ENCODE assay signal across 15 cellular contexts in genomic region chr13:82878536-82878935, GRCh38.
DNase-seq lines count a peak whose midpoint lies in the region; ATAC-seq, FAIRE-seq and TF ChIP-seq lines count a peak whose summit lies in the region.
"Had no signal": no experiment of that assay in that cellular context is flagged by ENCODE, and none has a peak within 500 bp of the region (broad histone marks: within the 10 kb centered on the region; RNA-seq: fewer than 3 reads in every experiment).

No MANE protein-coding gene starts in this region.

- ATAC-seq in natural killer cell, result no peak
- ATAC-seq: mucosa of descending colon had no signal

- H3K4me3 ChIP-seq in AG09309 (ENCODE audit: control insufficient read depth, low read depth, low read length) (no peak overlapping the region), bronchial epithelial cell (ENCODE audit: low read depth, low read length) (no peak overlapping the region)
- H3K4me3 ChIP-seq: mucosa of descending colon, vagina had no signal

- peak; percentile 7 for DNase-seq in AG09309 (ENCODE audit: low read depth)
- DNase-seq in HT1080 (ENCODE audit: low read depth), result peak; percentile 24
- peak; percentile 57 for DNase-seq in NCI-H446 treated with DMSO at 0.1 percent for 48 hours (lab: John Stamatoyannopoulos, UW)
- peak; percentile 35 for DNase-seq in bronchial epithelial cell (ENCODE audit: low read depth)
- no peak for DNase-seq in natural killer cell
- no peak for DNase-seq in effector CD4-positive, alpha-beta T cell
- DNase-seq in activated CD8-positive, alpha-beta memory T cell treated with anti-CD3 and anti-CD28 coated beads, Interleukin-2, amount 50 U/mL, for 4 hours, result no peak
- DNase-seq in NCI-H187 treated with DMSO at 0.1 percent for 48 hours (lab: John Stamatoyannopoulos, UW), result no peak
- DNase-seq: activated gamma-delta T cell treated with Interleukin-2 at 50 U/mL for 16 hours, cerebellar nuclear complex, H7, mucosa of descending colon had no signal

- H3K4me1 Mint-ChIP-seq in natural killer cell, result no peaks in the 10 kb centered on the region

- H3K27me3 Mint-ChIP-seq in natural killer cell (ENCODE audit: low read depth in 2 of 2), result no peaks in the 10 kb centered on the region

- no peaks in the 10 kb centered on the region for H3K27me3 ChIP-seq in bronchial epithelial cell (ENCODE audit: control insufficient read depth, insufficient read depth, low read length)
- H3K27me3 ChIP-seq: vagina had no signal

- no peaks in the 10 kb centered on the region for H3K36me3 ChIP-seq in bronchial epithelial cell (ENCODE audit: control insufficient read depth, insufficient read depth, low read length)
- H3K36me3 ChIP-seq: vagina had no signal

- H3K36me3 Mint-ChIP-seq in natural killer cell, result peaks cover 7% of the 10 kb centered on the region

- no peak for FAIRE-seq in bronchial epithelial cell (lab: Jason Lieb, UNC)
- FAIRE-seq: GM18507 had no signal

- H3K27ac Mint-ChIP-seq in natural killer cell, result no peak overlapping the region
- H3K27ac Mint-ChIP-seq: progenitor cell of endocrine pancreas had no signal

- peaks cover 14 to 22% of the 10 kb centered on the region in 2 donors for H3K9me3 Mint-ChIP-seq in natural killer cell

- intact Hi-C loops in natural killer cell (cut with micrococcal nuclease), result no loop called here

- TF ChIP-seq CTCF in AG09309 (IDR thresholded peaks at IDR 0.05; ENCODE audit: control insufficient read depth, insufficient read depth, low read depth, low read length, missing control alignments) (no peak), bronchial epithelial cell (IDR thresholded peaks at IDR 0.05; ENCODE audit: insufficient read depth, low read length, severe bottlenecking) (no peak), natural killer cell (IDR thresholded peaks at IDR 0.05) (no peak)

- no peak overlapping the region for H3K4me3 Mint-ChIP-seq in natural killer cell

Comparison
In these comparisons a context has a peak if more than half of its experiments do, and no peak if none do; other contexts are left out.
1. DNase-seq: peak in AG09309 (single experiment), HT1080 (single experiment), NCI-H446 treated with DMSO at 0.1 percent for 48 hours (single experiment) and bronchial epithelial cell (single experiment); none in natural killer cell (single experiment), effector CD4-positive, alpha-beta T cell (single experiment), activated CD8-positive, alpha-beta memory T cell treated with anti-CD3 and anti-CD28 coated beads, Interleukin-2, amount 50 U/mL, for 4 hours (single experiment) and NCI-H187 treated with DMSO at 0.1 percent for 48 hours (single experiment).